ENCODE assay signal across 15 cellular contexts in genomic region chr2:170917219-170917851, GRCh38.
A peak's percentile ranks its signal among the peaks of the same experiment; 100 is the strongest.
DNase-seq lines count a peak whose midpoint lies in the region; TF ChIP-seq lines count a peak whose summit lies in the region.
"Had no signal": no experiment of that assay in that cellular context is flagged by ENCODE, and none has a peak within 500 bp of the region (broad histone marks: within the 10 kb centered on the region; RNA-seq: fewer than 3 reads in every experiment).

No MANE protein-coding gene starts in this region.

- H3K9me3 Mint-ChIP-seq in nephron progenitor cell: peaks cover 65% of the 10 kb centered on the region

- no peak overlapping the region for H3K9ac ChIP-seq in BLaER1

- no peaks in the 10 kb centered on the region for H3K4me1 ChIP-seq in BLaER1
- H3K4me1 ChIP-seq in HEK293 (ENCODE audit: control insufficient read depth, insufficient read depth, low read length): no peaks in the 10 kb centered on the region

- H3K4me3 Mint-ChIP-seq in nephron progenitor cell: peak overlapping the region; percentile 31

- POLR2A ChIA-PET in HEK293 (lab: Yijun Ruan, JAX): no interaction called here

- peaks cover 35% of the 10 kb centered on the region for H3K36me3 Mint-ChIP-seq in nephron progenitor cell (ENCODE audit: low read depth)

- CTCF ChIA-PET in HEK293 (lab: Yijun Ruan, JAX): interaction anchor here (1.1 to 1.2 kb wide), 2 partner anchors 11 to 44 kb away, joined by 6 read pairs; partner anchors contain the start of gene GORASP2

- peaks cover 86% of the 10 kb centered on the region for H3K9me3 ChIP-seq in BLaER1
- no peaks in the 10 kb centered on the region for H3K9me3 ChIP-seq in HEK293 (ENCODE audit: control insufficient read depth, insufficient read depth, low read depth, low read length)

- TF ChIP-seq CTCF in HEK293 (tag by site-specific recombination; IDR thresholded peaks at IDR 0.05) (no peak), nephron progenitor cell (IDR thresholded peaks at IDR 0.05) (no peak)

- H3K27ac ChIP-seq in BLaER1: no peak overlapping the region
- H3K27ac ChIP-seq in HEK293 (ENCODE audit: extremely low read depth, low read depth, low read length): no peak overlapping the region

- H3K27ac Mint-ChIP-seq in nephron progenitor cell: no peak overlapping the region

- H4K20me1 ChIP-seq in BLaER1: no peaks in the 10 kb centered on the region

- 0 out of 2 replicates have a peak overlapping the region, but pooled peaks have one; percentile 11 for H3K4me3 ChIP-seq in BLaER1
- H3K4me3 ChIP-seq in HEK293 (ENCODE audit: low read depth, low read length): no peak overlapping the region

- no peaks in the 10 kb centered on the region for H3K27me3 Mint-ChIP-seq in nephron progenitor cell (ENCODE audit: low read depth, poor library complexity)

- no peak overlapping the region for H3K4me2 ChIP-seq in BLaER1

- H3K27me3 ChIP-seq in BLaER1: no peaks in the 10 kb centered on the region

- H3K36me3 ChIP-seq in BLaER1 (0 out of 2 replicates have a peak, but pooled peaks cover 11% of the 10 kb centered on the region), HEK293 (ENCODE audit: control insufficient read depth in 2 of 2, insufficient read depth in 1 of 2, low read length in 2 of 2) (no peaks in the 10 kb centered on the region)

- DNase-seq in ecto neural progenitor cell (ENCODE audit: low spot score): peak; percentile 89
- DNase-seq in nephron progenitor cell: no peak
- DNase-seq in NK-92 treated with Interleukin-12 subunit alpha and Interleukin-12 subunit beta, amount 100 ng/mL, for 24 hours (lab: John Stamatoyannopoulos, UW): no peak
- DNase-seq in COLO668 (lab: John Stamatoyannopoulos, UW; ENCODE audit: unreplicated experiment): no peak
- no peak for DNase-seq in NCI-H1092 (lab: John Stamatoyannopoulos, UW)
- DNase-seq: DMS79, GOT3, NCI-H1048, NCI-H2107, NCI-H446, OCI-M1, RPMI8226, SW 1271 had no signal

- H3K4me1 Mint-ChIP-seq in nephron progenitor cell: no peaks in the 10 kb centered on the region

TF ChIP-seq in HEK293, 187 proteins besides CTCF, POLR2A, EP300 and RAD21:
- TF ChIP-seq ZNF747 (tag by site-specific recombination; IDR thresholded peaks at IDR 0.05): no peak
- no peak for TF ChIP-seq ZFP37 (tag by site-specific recombination; IDR thresholded peaks at IDR 0.05)
- peak; percentile 80 for TF ChIP-seq SETDB1 (IDR thresholded peaks at IDR 0.05; ENCODE audit: insufficient read length, low read length)
- TF ChIP-seq ZNF768 (tag by site-specific recombination; IDR thresholded peaks at IDR 0.05): no peak
